ENCODE assay signal across 27 cellular contexts in the genomic region with DNA sequence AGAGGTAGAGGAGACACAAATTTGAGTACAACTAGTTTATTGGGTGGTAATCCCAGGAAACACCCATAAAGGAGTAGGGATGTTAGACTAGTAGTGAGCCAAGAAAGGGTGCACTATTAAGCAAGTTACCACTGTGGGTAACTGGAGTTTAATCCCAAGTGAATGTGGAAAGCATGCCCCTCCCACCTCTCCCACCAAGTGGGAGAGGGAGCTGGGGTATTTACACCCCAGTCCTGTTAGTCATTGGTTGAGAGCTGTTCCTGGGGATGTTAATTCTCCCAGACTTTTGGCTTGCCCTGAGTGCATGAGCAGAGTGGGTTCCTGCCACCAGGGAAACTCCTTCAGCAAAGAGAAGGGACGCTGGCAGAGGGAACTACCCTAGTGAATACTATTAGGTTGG.
"Had no signal": no experiment of that assay in that cellular context is flagged by ENCODE, and none has a peak within 500 bp of the region (broad histone marks: within the 10 kb centered on the region; RNA-seq: fewer than 3 reads in every experiment).

No MANE protein-coding gene starts in this region.

- H3K27ac Mint-ChIP-seq: dendritic cell treated with granulocyte-macrophage colony-stimulating factor and Interleukin-4, amounts not matched to agents 40 ng/mL and 50 ng/mL, for 4 days; effector memory CD8-positive, alpha-beta T cell; endodermal cell; mesothelial cell of epicardium had no signal

- H3K27me3 ChIP-seq: colonic mucosa, esophagus squamous epithelium, gastrocnemius medialis, left lung had no signal

- H3K27ac ChIP-seq: colonic mucosa, epithelial cell of prostate, esophagus squamous epithelium, gastrocnemius medialis, heart right ventricle, left lung, lower lobe of right lung had no signal

- H3K4me3 ChIP-seq: colonic mucosa, esophagus squamous epithelium, gastrocnemius medialis, heart right ventricle, left lung, lower lobe of right lung, mucosa of descending colon had no signal

- H3K36me3 Mint-ChIP-seq: mesothelial cell of epicardium had no signal

- H3K4me1 ChIP-seq: colonic mucosa, esophagus squamous epithelium, gastrocnemius medialis, heart right ventricle, left lung, lower lobe of right lung had no signal

- FAIRE-seq: endometrium, islet of Langerhans, keratinocyte had no signal

- H3K36me3 ChIP-seq: colonic mucosa, esophagus squamous epithelium, gastrocnemius medialis, heart right ventricle, left lung, lower lobe of right lung had no signal

- H3K4me3 Mint-ChIP-seq: dendritic cell treated with granulocyte-macrophage colony-stimulating factor and Interleukin-4, amounts not matched to agents 40 ng/mL and 50 ng/mL, for 4 days; effector memory CD8-positive, alpha-beta T cell; endodermal cell; mesothelial cell of epicardium had no signal

- H3K4me1 Mint-ChIP-seq: mesothelial cell of epicardium had no signal

- DNase-seq: colonic mucosa; cortex of kidney; effector CD8-positive, alpha-beta T cell; effector memory CD8-positive, alpha-beta T cell; endodermal cell; erythroblast; esophagus squamous epithelium; foreskin fibroblast; foreskin melanocyte; gastrocnemius medialis; glutamatergic neuron; head of caudate nucleus; heart right ventricle; hippocampal formation; left cardiac atrium; left lung; left ventricle myocardium superior; lower lobe of right lung; mesenchymal stem cell; mucosa of descending colon had no signal

- H3K9me3 Mint-ChIP-seq: dendritic cell treated with granulocyte-macrophage colony-stimulating factor and Interleukin-4, amounts not matched to agents 40 ng/mL and 50 ng/mL, for 4 days; effector memory CD8-positive, alpha-beta T cell; endodermal cell; mesothelial cell of epicardium had no signal

- H3K9me3 ChIP-seq: colonic mucosa, esophagus squamous epithelium, gastrocnemius medialis, heart right ventricle, left lung, lower lobe of right lung, mucosa of descending colon had no signal

- ATAC-seq: effector memory CD8-positive, alpha-beta T cell; esophagus mucosa; gastrocnemius medialis; heart right ventricle; left cardiac atrium; left lung; left ventricle myocardium superior; lower lobe of right lung; mucosa of descending colon had no signal
